16 cellular contexts compared by ENCODE assay signal in genomic region chr14:104993306-104993705, GRCh38. TPM values are rescaled to one million over a fixed set of nuclear protein-coding genes. Genes with fewer than 3 reads are reported as not detected.
A peak's percentile ranks its signal among the peaks of the same experiment; 100 is the strongest.
DNase-seq lines count a peak whose midpoint lies in the region; ATAC-seq and TF ChIP-seq lines count a peak whose summit lies in the region.
"Had no signal": no experiment of that assay in that cellular context is flagged by ENCODE, and none has a peak within 500 bp of the region (broad histone marks: within the 10 kb centered on the region; RNA-seq: fewer than 3 reads in every experiment).

No MANE protein-coding gene starts in this region.

- no peaks in the 10 kb centered on the region for H3K4me1 Mint-ChIP-seq in activated T-cell treated with anti-CD3 and anti-CD28 coated beads, Interleukin-2, amount 50 U/mL, for 24 hours (ENCODE audit: low read depth)
- no peaks in the 10 kb centered on the region for H3K4me1 Mint-ChIP-seq in activated T-cell treated with anti-CD3 and anti-CD28 coated beads, Interleukin-2, amount 50 U/mL, for 4 hours (ENCODE audit: low read depth)
- H3K4me1 Mint-ChIP-seq in endodermal cell: no peaks in the 10 kb centered on the region
- peaks cover 4% of the 10 kb centered on the region for H3K4me1 Mint-ChIP-seq in type B pancreatic cell (ENCODE audit: unreplicated experiment)
- no peaks in the 10 kb centered on the region for H3K4me1 Mint-ChIP-seq in activated CD8-positive, alpha-beta memory T cell treated with anti-CD3 and anti-CD28 coated beads, Interleukin-2, amount 10 ng/mL, durations not matched to agents 7 days and 5 days

- CTCF ChIA-PET in activated CD8-positive, alpha-beta memory T cell treated with anti-CD3 and anti-CD28 coated beads, Interleukin-2, amount 10 ng/mL, durations not matched to agents 7 days and 5 days (lab: Charles Lee): interaction anchor here (0.9 to 2.7 kb wide), 2 partner anchors 26 to 52 kb away, joined by 4 to 10 read pairs; no protein-coding TSS in a partner anchor

- H3K36me3 ChIP-seq in endodermal cell (ENCODE audit: control insufficient read depth, insufficient read depth, low read length): peaks cover 12% of the 10 kb centered on the region
- peaks cover 0 to 39% (median 0%) of the 10 kb centered on the region in 9 donors for H3K36me3 ChIP-seq in heart right ventricle

- no peak overlapping the region for H3K9ac ChIP-seq in endodermal cell (ENCODE audit: extremely low read depth, low read length, poor library complexity, severe bottlenecking)

- no peak overlapping the region for H3K4me3 ChIP-seq in endodermal cell (ENCODE audit: low read length)
- no peak overlapping the region for H3K4me3 ChIP-seq in heart right ventricle

- WGBS in endodermal cell (ENCODE audit: insufficient coverage in 1 of 2, insufficient read length in 1 of 2), 2 experiments: 95 to 97% methylated on average over 7 to 12 of the region's 12 CpGs
- WGBS in heart right ventricle, 2 donors: 95 to 97% methylated on average over 12 of the region's 12 CpGs

- H3K27ac ChIP-seq in endodermal cell (ENCODE audit: low read depth, low read length) (no peak overlapping the region), heart right ventricle (no peak overlapping the region)

- H3K9me3 ChIP-seq in endodermal cell (ENCODE audit: control insufficient read depth, low read length) (no peaks in the 10 kb centered on the region), heart right ventricle (no peaks in the 10 kb centered on the region)

- H3K36me3 Mint-ChIP-seq in activated T-cell treated with anti-CD3 and anti-CD28 coated beads, Interleukin-2, amount 50 U/mL, for 24 hours (ENCODE audit: low read depth): peaks cover 39% of the 10 kb centered on the region
- H3K36me3 Mint-ChIP-seq in activated T-cell treated with anti-CD3 and anti-CD28 coated beads, Interleukin-2, amount 50 U/mL, for 4 hours (ENCODE audit: insufficient read depth): peaks cover 2% of the 10 kb centered on the region
- H3K36me3 Mint-ChIP-seq in endodermal cell (ENCODE audit: low read depth) (peaks cover 39% of the 10 kb centered on the region), type B pancreatic cell (peaks cover 18% of the 10 kb centered on the region)
- H3K36me3 Mint-ChIP-seq in activated CD8-positive, alpha-beta memory T cell treated with anti-CD3 and anti-CD28 coated beads, Interleukin-2, amount 10 ng/mL, durations not matched to agents 7 days and 5 days: no peaks in the 10 kb centered on the region

- ATAC-seq in activated T-cell treated with anti-CD3 and anti-CD28 coated beads, Interleukin-2, amount 50 U/mL, for 4 hours: no peak
- no peak for ATAC-seq in heart right ventricle
- ATAC-seq in activated CD8-positive, alpha-beta memory T cell treated with anti-CD3 and anti-CD28 coated beads, Interleukin-2, amount 10 ng/mL, durations not matched to agents 7 days and 5 days: no peak
- ATAC-seq: Panc1 had no signal

- TF ChIP-seq CTCF in endodermal cell (conservative IDR thresholded peaks at IDR 0.05): no peak
- TF ChIP-seq CTCF in type B pancreatic cell (conservative IDR thresholded peaks at IDR 0.05): no peak
- TF ChIP-seq CTCF in heart right ventricle (IDR thresholded peaks at IDR 0.05): no peak

- H3K4me3 Mint-ChIP-seq in activated T-cell treated with anti-CD3 and anti-CD28 coated beads, Interleukin-2, amount 50 U/mL, for 24 hours: no peak overlapping the region
- no peak overlapping the region for H3K4me3 Mint-ChIP-seq in activated T-cell treated with anti-CD3 and anti-CD28 coated beads, Interleukin-2, amount 50 U/mL, for 4 hours
- H3K4me3 Mint-ChIP-seq in endodermal cell (no peak overlapping the region), type B pancreatic cell (no peak overlapping the region)
- no peak overlapping the region for H3K4me3 Mint-ChIP-seq in activated CD8-positive, alpha-beta memory T cell treated with anti-CD3 and anti-CD28 coated beads, Interleukin-2, amount 10 ng/mL, durations not matched to agents 7 days and 5 days

- DNase-seq in activated T-cell treated with anti-CD3 and anti-CD28 coated beads, Interleukin-2, amount 50 U/mL, for 24 hours: no peak
- DNase-seq in activated T-cell treated with anti-CD3 and anti-CD28 coated beads, Interleukin-2, amount 50 U/mL, for 4 hours: no peak
- DNase-seq in NCI-H2171 treated with DMSO at 0.1 percent for 48 hours (lab: John Stamatoyannopoulos, UW) (peak; percentile 75), endodermal cell (peak; percentile 28), type B pancreatic cell (ENCODE audit: extremely low spot score, unreplicated experiment) (no peak), heart right ventricle (no peak), Kasumi-1 (lab: John Stamatoyannopoulos, UW) (no peak)
- no peak for DNase-seq in activated CD8-positive, alpha-beta memory T cell treated with anti-CD3 and anti-CD28 coated beads, Interleukin-2, amount 10 ng/mL, durations not matched to agents 7 days and 5 days
- DNase-seq: CD4-positive, CD25-positive, alpha-beta regulatory T cell; IMR-90; Karpas-422; MM.1S; NCI-H1092 treated with DMSO at 0.1 percent for 48 hours; NCI-H187 treated with DMSO at 0.1 percent for 48 hours; Right ventricle myocardium superior had no signal

- peak overlapping the region; percentile 9 for H3K27ac Mint-ChIP-seq in activated T-cell treated with anti-CD3 and anti-CD28 coated beads, Interleukin-2, amount 50 U/mL, for 24 hours
- H3K27ac Mint-ChIP-seq in endodermal cell: no peak overlapping the region
- peak overlapping the region; percentile 43 for H3K27ac Mint-ChIP-seq in type B pancreatic cell
- no peak overlapping the region for H3K27ac Mint-ChIP-seq in activated CD8-positive, alpha-beta memory T cell treated with anti-CD3 and anti-CD28 coated beads, Interleukin-2, amount 10 ng/mL, durations not matched to agents 7 days and 5 days

- no peaks in the 10 kb centered on the region for H3K27me3 Mint-ChIP-seq in activated T-cell treated with anti-CD3 and anti-CD28 coated beads, Interleukin-2, amount 50 U/mL, for 24 hours
- H3K27me3 Mint-ChIP-seq in activated T-cell treated with anti-CD3 and anti-CD28 coated beads, Interleukin-2, amount 50 U/mL, for 4 hours (ENCODE audit: low read depth): no peaks in the 10 kb centered on the region
- H3K27me3 Mint-ChIP-seq in endodermal cell (ENCODE audit: insufficient read depth) (no peaks in the 10 kb centered on the region), type B pancreatic cell (no peaks in the 10 kb centered on the region)
- no peaks in the 10 kb centered on the region for H3K27me3 Mint-ChIP-seq in activated CD8-positive, alpha-beta memory T cell treated with anti-CD3 and anti-CD28 coated beads, Interleukin-2, amount 10 ng/mL, durations not matched to agents 7 days and 5 days
- H3K27me3 Mint-ChIP-seq: CD4-positive, CD25-positive, alpha-beta regulatory T cell had no signal

- intact Hi-C loops in heart right ventricle (cut with DNase I): loop anchor here in 1 of 10 donors (10.0 kb wide), 1 partner anchor 1169 kb away; no protein-coding TSS in a partner anchor

- no peaks in the 10 kb centered on the region for H3K9me3 Mint-ChIP-seq in activated T-cell treated with anti-CD3 and anti-CD28 coated beads, Interleukin-2, amount 50 U/mL, for 24 hours
- H3K9me3 Mint-ChIP-seq in activated T-cell treated with anti-CD3 and anti-CD28 coated beads, Interleukin-2, amount 50 U/mL, for 4 hours: no peaks in the 10 kb centered on the region
- no peaks in the 10 kb centered on the region for H3K9me3 Mint-ChIP-seq in endodermal cell
- no peaks in the 10 kb centered on the region for H3K9me3 Mint-ChIP-seq in type B pancreatic cell
- no peaks in the 10 kb centered on the region for H3K9me3 Mint-ChIP-seq in activated CD8-positive, alpha-beta memory T cell treated with anti-CD3 and anti-CD28 coated beads, Interleukin-2, amount 10 ng/mL, durations not matched to agents 7 days and 5 days (ENCODE audit: low read depth)
- H3K9me3 Mint-ChIP-seq: CD4-positive, CD25-positive, alpha-beta regulatory T cell had no signal

- no peaks in the 10 kb centered on the region for H3K27me3 ChIP-seq in endodermal cell (ENCODE audit: control insufficient read depth, insufficient read depth, low read length, poor library complexity, severe bottlenecking)
- H3K27me3 ChIP-seq in heart right ventricle: no peaks in the 10 kb centered on the region

- H3K4me1 ChIP-seq in endodermal cell (ENCODE audit: control insufficient read depth, insufficient read depth, low read length) (no peaks in the 10 kb centered on the region), heart right ventricle (no peaks in the 10 kb centered on the region)

RNA-seq across cellular contexts. Expression of gene CLBA1, which starts 7.7 kb away (rescaled TPM):
- total RNA-seq in activated T-cell treated with anti-CD3 and anti-CD28 coated beads, Interleukin-2, amount 50 U/mL, for 4 hours: 1 to 10 TPM; 2.9 to 3.8 (median 3.3) TPM
- 10 to 100 TPM; 11.2 to 12.5 TPM for total RNA-seq in endodermal cell
- 9.8 TPM for polyA plus RNA-seq in endodermal cell (2013, experiment 1 of 2)
- polyA plus RNA-seq in endodermal cell (2013, experiment 2 of 2): 9.0 TPM
- total RNA-seq in type B pancreatic cell (ENCODE audit: low replicate concordance): 16.2 and 18.8 TPM in 2 replicates
- 1 to 10 TPM; 1.2 to 3.1 (median 2.4) TPM for total RNA-seq in heart right ventricle
- 1 to 10 TPM; 2.9 to 3.5 TPM for polyA plus RNA-seq in heart right ventricle
- total RNA-seq in activated CD8-positive, alpha-beta memory T cell treated with anti-CD3 and anti-CD28 coated beads, Interleukin-2, amount 10 ng/mL, durations not matched to agents 7 days and 5 days: under 1 TPM; 0.56 to 0.67 TPM

RNA-seq across cellular contexts. Expression of gene AHNAK2, which starts 15.1 kb away (rescaled TPM):
- under 1 TPM; under 0.01 to 0.08 (median 0.05) TPM for total RNA-seq in activated T-cell treated with anti-CD3 and anti-CD28 coated beads, Interleukin-2, amount 50 U/mL, for 4 hours
- total RNA-seq in endodermal cell (1 to 10 TPM in 1 of 2 donors, under 1 TPM in 1; 0.93 to 2.2 TPM), type B pancreatic cell (ENCODE audit: low replicate concordance) (1.1 and 2.0 TPM in 2 replicates), heart right ventricle (10 to 100 TPM in 1 of 10 donors, 1 to 10 TPM in 9; 1.1 to 29.5 (median 2.6) TPM)
- polyA plus RNA-seq in endodermal cell (2013, experiment 1 of 2): 3.5 TPM
- polyA plus RNA-seq in endodermal cell (2013, experiment 2 of 2): 3.0 TPM
- 1 to 10 TPM; 3.5 to 4.0 TPM for polyA plus RNA-seq in heart right ventricle
- total RNA-seq in activated CD8-positive, alpha-beta memory T cell treated with anti-CD3 and anti-CD28 coated beads, Interleukin-2, amount 10 ng/mL, durations not matched to agents 7 days and 5 days: not detected
- total RNA-seq: CD4-positive, CD25-positive, alpha-beta regulatory T cell had no signal
- polyA plus RNA-seq: CD4-positive, CD25-positive, alpha-beta regulatory T cell had no signal

RNA-seq across cellular contexts. Expression of gene CDCA4, which starts 27.6 kb away (rescaled TPM):
- total RNA-seq in activated T-cell treated with anti-CD3 and anti-CD28 coated beads, Interleukin-2, amount 50 U/mL, for 4 hours: 10 to 100 TPM; 55.1 to 72.2 (median 58.3) TPM
- total RNA-seq in endodermal cell (10 to 100 TPM; 46.6 to 65.1 TPM), type B pancreatic cell (ENCODE audit: low replicate concordance) (21.2 and 29.7 TPM in 2 replicates), heart right ventricle (1 to 10 TPM; 1.5 to 6.4 (median 2.0) TPM)
- polyA plus RNA-seq in endodermal cell (2013, experiment 1 of 2): 52.4 TPM
- 53.2 TPM for polyA plus RNA-seq in endodermal cell (2013, experiment 2 of 2)
- 1 to 10 TPM; 2.7 to 3.2 TPM for polyA plus RNA-seq in heart right ventricle
- 10 to 100 TPM; 70.8 to 77.8 TPM for total RNA-seq in activated CD8-positive, alpha-beta memory T cell treated with anti-CD3 and anti-CD28 coated beads, Interleukin-2, amount 10 ng/mL, durations not matched to agents 7 days and 5 days

Comparison
In these comparisons a context has a peak if more than half of its experiments do, and no peak if none do; other contexts are left out.
1. DNase-seq: peak in NCI-H2171 treated with DMSO at 0.1 percent for 48 hours (single experiment) and endodermal cell (single experiment); none in activated T-cell treated with anti-CD3 and anti-CD28 coated beads, Interleukin-2, amount 50 U/mL, for 24 hours (single experiment), activated T-cell treated with anti-CD3 and anti-CD28 coated beads, Interleukin-2, amount 50 U/mL, for 4 hours (single experiment), type B pancreatic cell (single experiment), heart right ventricle (0 of 2), Kasumi-1 (0 of 2) and activated CD8-positive, alpha-beta memory T cell treated with anti-CD3 and anti-CD28 coated beads, Interleukin-2, amount 10 ng/mL, durations not matched to agents 7 days and 5 days (single experiment).
2. H3K27ac Mint-ChIP-seq: peak in activated T-cell treated with anti-CD3 and anti-CD28 coated beads, Interleukin-2, amount 50 U/mL, for 24 hours (single experiment) and type B pancreatic cell (single experiment); none in endodermal cell (single experiment) and activated CD8-positive, alpha-beta memory T cell treated with anti-CD3 and anti-CD28 coated beads, Interleukin-2, amount 10 ng/mL, durations not matched to agents 7 days and 5 days (single experiment).